ENCODE assay signal across 9 cellular contexts in the genomic region with DNA sequence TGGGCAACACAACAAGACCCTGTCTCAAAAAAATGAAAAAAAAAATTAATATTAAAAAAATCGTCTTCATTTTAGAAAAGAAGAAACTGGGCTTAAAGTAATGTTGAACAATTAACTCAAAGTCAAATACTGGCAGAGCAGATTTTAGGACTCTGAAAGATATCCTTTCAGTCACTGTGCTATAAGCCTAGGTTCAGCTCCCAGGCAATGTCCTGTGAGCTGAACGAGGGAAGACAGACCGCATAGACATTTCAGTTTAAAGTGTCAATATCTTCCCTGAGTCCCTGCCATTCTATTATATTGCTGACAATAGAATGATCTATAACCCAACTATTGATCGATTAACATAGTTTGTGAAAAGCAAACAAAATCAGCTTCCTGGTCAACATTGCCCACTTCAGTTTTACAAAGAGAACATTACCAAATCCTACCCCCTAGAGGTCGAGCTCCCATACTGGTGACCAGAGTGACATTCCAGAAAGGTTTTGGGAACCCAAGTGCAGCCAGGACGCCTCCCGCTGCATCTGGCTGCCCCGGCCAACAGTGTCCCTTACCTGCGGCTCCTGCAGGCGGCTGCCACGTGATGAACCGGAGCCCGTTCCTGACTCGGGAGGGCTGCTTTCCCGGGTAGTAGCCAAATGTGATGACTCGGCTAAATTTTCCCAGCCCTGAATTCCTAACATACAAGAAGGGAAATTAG. TPM values are rescaled to one million over a fixed set of nuclear protein-coding genes. Genes with fewer than 3 reads are reported as not detected.
DNase-seq lines count a peak whose midpoint lies in the region; ATAC-seq and TF ChIP-seq lines count a peak whose summit lies in the region.
"Had no signal": no experiment of that assay in that cellular context is flagged by ENCODE, and none has a peak within 500 bp of the region (broad histone marks: within the 10 kb centered on the region; RNA-seq: fewer than 3 reads in every experiment).

No MANE protein-coding gene starts in this region.

- intact Hi-C loops in head of caudate nucleus (cut with DNase I), result loop anchor here (10.0 kb wide), 1 partner anchor 206 kb away; no protein-coding TSS in a partner anchor
- intact Hi-C loops in posterior vena cava (cut with DNase I), result no loop called here

- no peak overlapping the region for H3K9ac ChIP-seq in parathyroid adenoma

- H3K4me2 ChIP-seq in parathyroid adenoma (ENCODE audit: low read length), result peak overlapping the region; percentile 70

- no peaks in the 10 kb centered on the region for H3K9me3 ChIP-seq in parathyroid adenoma (ENCODE audit: control insufficient read depth, low read length)

- H3K4me3 ChIP-seq in parathyroid adenoma (ENCODE audit: low read depth, low read length), result peak overlapping the region; percentile 38

- H3K4me1 ChIP-seq in parathyroid adenoma, result peaks cover 58% of the 10 kb centered on the region

- H3K27ac ChIP-seq in parathyroid adenoma, result peak overlapping the region; percentile 87

- DNase-seq in NCI-H82 (lab: John Stamatoyannopoulos, UW) (peak; percentile 54), NCI-H82 treated with DMSO at 0.1 percent for 48 hours (lab: John Stamatoyannopoulos, UW; ENCODE audit: unreplicated experiment) (no peak), SK-N-DZ (ENCODE audit: low spot score) (peak; percentile 7), head of caudate nucleus (peak in 41 of 42 donors; percentile 15 to 69 (median 45)), KG1 (lab: John Stamatoyannopoulos, UW) (no peak), posterior vena cava (ENCODE audit: low spot score) (no peak)

- TF ChIP-seq CTCF in parathyroid adenoma (IDR thresholded peaks at IDR 0.05), result no peak

- no peaks in the 10 kb centered on the region for H3K27me3 ChIP-seq in parathyroid adenoma (ENCODE audit: control insufficient read depth, insufficient read depth, low read length)

- no peak for ATAC-seq in HG02759 (IDR thresholded peaks at IDR 0.05; ENCODE audit: unreplicated experiment)

- H3K79me2 ChIP-seq in parathyroid adenoma, result no peaks in the 10 kb centered on the region

- H2AFZ ChIP-seq in parathyroid adenoma, result peak overlapping the region; percentile 71

- no peaks in the 10 kb centered on the region for H3K36me3 ChIP-seq in parathyroid adenoma (ENCODE audit: control insufficient read depth, insufficient read depth, low read length)

RNA-seq across cellular contexts. Expression of gene MRO, which starts 0.6 kb away (rescaled TPM):
- not detected in 2 replicates for polyA plus RNA-seq in SK-N-DZ (2014; cell fraction: cytosol; rRNA removed)
- polyA plus RNA-seq in SK-N-DZ (2014; cell fraction: nucleus; rRNA removed), result 0.09 TPM in 1 of 2 replicates, not detected in the other
- total RNA-seq in posterior vena cava, result 1 to 10 TPM; 1.4 to 2.3 TPM
- total RNA-seq: activated T-cell treated with anti-CD3 and anti-CD28 coated beads, Interleukin-2, amount 50 U/mL, for 4 hours had no signal

RNA-seq across cellular contexts. Expression of gene ME2, which starts 59.7 kb away (rescaled TPM):
- polyA plus RNA-seq in SK-N-DZ (2014; cell fraction: cytosol; rRNA removed), result 46.8 and 53.0 TPM in 2 replicates
- polyA plus RNA-seq in SK-N-DZ (2014; cell fraction: nucleus; rRNA removed), result 42.1 and 42.3 TPM in 2 replicates
- 10 to 100 TPM; 39.9 to 49.6 TPM for total RNA-seq in posterior vena cava

Comparison
In these comparisons a context has a peak if more than half of its experiments do, and no peak if none do; other contexts are left out.
1. DNase-seq: peak in NCI-H82 (single experiment), SK-N-DZ (single experiment) and head of caudate nucleus (41 of 42); none in NCI-H82 treated with DMSO at 0.1 percent for 48 hours (single experiment), KG1 (single experiment) and posterior vena cava (single experiment).